Comparison of ENCODE assay signal across 17 cellular contexts in the genomic region with DNA sequence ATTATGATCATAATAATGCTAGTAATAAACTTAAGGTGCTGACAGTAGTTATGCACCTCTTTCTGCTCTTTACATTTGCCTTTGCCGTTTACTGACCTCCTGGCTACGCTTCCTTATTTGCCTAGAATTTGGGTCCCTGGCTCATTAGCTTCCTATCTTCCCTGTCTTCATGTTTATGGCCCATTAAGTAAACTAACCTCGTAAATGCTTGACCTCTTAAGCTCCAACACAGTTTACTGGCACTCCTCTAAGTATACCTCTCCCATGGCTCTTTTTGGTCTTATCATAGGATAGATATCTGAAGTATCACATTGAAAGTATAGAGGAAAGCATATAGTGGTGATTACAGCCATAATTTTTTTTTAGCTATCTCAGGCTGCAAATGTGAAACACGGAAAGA.
DNase-seq lines count a peak whose midpoint lies in the region; TF ChIP-seq lines count a peak whose summit lies in the region.
"Had no signal": no experiment of that assay in that cellular context is flagged by ENCODE, and none has a peak within 500 bp of the region (broad histone marks: within the 10 kb centered on the region; RNA-seq: fewer than 3 reads in every experiment).

No MANE protein-coding gene starts in this region.

- no peak for TF ChIP-seq CTCF in HEK293 (tag by site-specific recombination; IDR thresholded peaks at IDR 0.05)
- TF ChIP-seq CTCF in fibroblast of villous mesenchyme (IDR thresholded peaks at IDR 0.05; ENCODE audit: insufficient read depth, low read depth, low read length), result no peak
- no peak for TF ChIP-seq CTCF in smooth muscle cell (IDR thresholded peaks at IDR 0.05; ENCODE audit: borderline replicate concordance, insufficient read depth, poor library complexity, severe bottlenecking)

- no peaks in the 10 kb centered on the region for H3F3A ChIP-seq in smooth muscle cell (ENCODE audit: low read depth)

- no peaks in the 10 kb centered on the region for H3K9me3 ChIP-seq in HEK293 (ENCODE audit: control insufficient read depth, insufficient read depth, low read depth, low read length)
- no peaks in the 10 kb centered on the region for H3K9me3 ChIP-seq in smooth muscle cell (replicated peaks; ENCODE audit: low read depth)

- peak; percentile 87 to 95 for DNase-seq in NCI-H526 (lab: John Stamatoyannopoulos, UW)
- DNase-seq in fibroblast of villous mesenchyme (ENCODE audit: low read depth), result peak; percentile 21
- no peak for DNase-seq in smooth muscle cell (lab: John Stamatoyannopoulos, UW; ENCODE audit: unreplicated experiment)
- no peak for DNase-seq in HCEC 1CT
- DNase-seq in ecto neural progenitor cell (ENCODE audit: low spot score), result no peak
- DNase-seq in A172 (ENCODE audit: low spot score), result no peak
- DNase-seq: 8988T; C1 segment of cervical spinal cord; Calu3; CD4-positive, alpha-beta memory T cell; COR-L47; DMS153; DND-41; GM23248; H7; HFFc6 had no signal

- H3K4me2 ChIP-seq in smooth muscle cell, result peak overlapping the region; percentile 18

- CTCF ChIA-PET in HEK293 (lab: Yijun Ruan, JAX), result no interaction called here

- WGBS in smooth muscle cell (ENCODE audit: low lambda C conversion rate), result 27% methylated on average over 4 of the region's 4 CpGs

- POLR2A ChIA-PET in HEK293 (lab: Yijun Ruan, JAX), result no interaction called here

- H2AFZ ChIP-seq in smooth muscle cell (ENCODE audit: low read depth), result no peak overlapping the region
- H2AFZ ChIP-seq: GM23248 had no signal

- no peak overlapping the region for H3K27ac ChIP-seq in HEK293 (ENCODE audit: extremely low read depth, low read depth, low read length)
- H3K27ac ChIP-seq in smooth muscle cell (ENCODE audit: low read depth), result no peak overlapping the region
- H3K27ac ChIP-seq: GM23248 had no signal

- H4K20me1 ChIP-seq in smooth muscle cell (ENCODE audit: low read depth), result no peaks in the 10 kb centered on the region

- H3K4me3 ChIP-seq in HEK293 (ENCODE audit: low read depth, low read length), result no peak overlapping the region
- no peak overlapping the region for H3K4me3 ChIP-seq in fibroblast of villous mesenchyme (ENCODE audit: low read depth, low read length)
- no peak overlapping the region for H3K4me3 ChIP-seq in smooth muscle cell
- H3K4me3 ChIP-seq: GM23248 had no signal

- H3K9ac ChIP-seq in smooth muscle cell (ENCODE audit: low read depth), result no peak overlapping the region
- H3K9ac ChIP-seq: GM23248 had no signal

- no peaks in the 10 kb centered on the region for H3K79me2 ChIP-seq in smooth muscle cell (ENCODE audit: low read depth)

- no peaks in the 10 kb centered on the region for H3K27me3 ChIP-seq in smooth muscle cell (ENCODE audit: low read depth)

- no peaks in the 10 kb centered on the region for H3K4me1 ChIP-seq in HEK293 (ENCODE audit: control insufficient read depth, insufficient read depth, low read length)
- no peaks in the 10 kb centered on the region for H3K4me1 ChIP-seq in smooth muscle cell (ENCODE audit: low read depth)

- H3K36me3 ChIP-seq in HEK293 (ENCODE audit: control insufficient read depth in 2 of 2, insufficient read depth in 1 of 2, low read length in 2 of 2) (no peaks in the 10 kb centered on the region), smooth muscle cell (ENCODE audit: low read depth) (no peaks in the 10 kb centered on the region)

TF ChIP-seq in HEK293, 187 proteins besides CTCF, POLR2A, EP300 and RAD21:
- TF ChIP-seq SETDB1 (IDR thresholded peaks at IDR 0.05; ENCODE audit: insufficient read length, low read length) (peak; percentile 65), ZNF558 (tag by site-specific recombination; IDR thresholded peaks at IDR 0.05) (no peak)

Comparison
In these comparisons a context has a peak if more than half of its experiments do, and no peak if none do; other contexts are left out.
1. DNase-seq: peak in NCI-H526 (2 of 2) and fibroblast of villous mesenchyme (single experiment); none in smooth muscle cell (single experiment), HCEC 1CT (single experiment), ecto neural progenitor cell (single experiment) and A172 (single experiment).